ENCODE assay signal across 12 cellular contexts in the genomic region with DNA sequence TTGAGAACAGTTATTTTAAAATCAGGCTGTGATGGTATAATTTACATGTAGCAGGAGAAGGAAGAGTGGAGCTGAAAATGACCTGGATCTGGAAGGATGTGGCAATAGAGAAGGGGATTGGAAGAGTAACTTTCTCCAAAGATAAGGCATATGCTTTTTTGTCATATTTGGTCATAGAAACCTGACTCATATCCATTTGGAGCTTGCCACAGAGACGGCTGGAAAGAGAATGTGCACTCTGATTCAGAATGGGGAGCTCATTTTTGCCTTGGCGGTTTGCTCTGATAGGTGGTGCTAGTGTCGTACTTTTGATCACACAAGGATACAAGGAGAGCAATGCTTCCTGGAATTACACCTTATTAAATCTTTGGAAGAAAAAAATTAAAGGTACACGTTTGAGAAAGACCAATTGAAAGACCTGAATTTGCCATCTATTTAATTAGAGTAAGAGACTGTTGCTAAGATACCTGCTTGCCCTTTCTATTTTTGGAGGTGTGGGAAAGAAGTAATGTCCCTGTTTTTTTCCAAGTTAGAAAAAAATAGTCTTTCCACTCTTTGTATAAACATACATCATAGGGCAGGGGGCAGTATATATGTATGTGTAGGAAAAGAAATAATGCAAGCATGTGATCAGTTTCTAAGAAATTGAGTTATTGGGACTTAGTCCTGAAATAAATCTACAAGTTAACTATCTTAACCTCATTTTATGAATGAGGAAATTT. TPM values are rescaled to one million over a fixed set of nuclear protein-coding genes. Genes with fewer than 3 reads are reported as not detected.
DNase-seq lines count a peak whose midpoint lies in the region; ATAC-seq lines count a peak whose summit lies in the region.
"Had no signal": no experiment of that assay in that cellular context is flagged by ENCODE, and none has a peak within 500 bp of the region (broad histone marks: within the 10 kb centered on the region; RNA-seq: fewer than 3 reads in every experiment).

No MANE protein-coding gene starts in this region.

- no peak overlapping the region for H2AFZ ChIP-seq in ACC112 (ENCODE audit: low read length, unreplicated experiment)

- DNase-seq in H4 (ENCODE audit: low spot score) (peak; percentile 25), amniotic epithelial cell (ENCODE audit: low read depth) (peak; percentile 94), hepatic stellate cell (ENCODE audit: low spot score) (peak; percentile 88), GDM1 (lab: John Stamatoyannopoulos, UW) (no peak), RPMI8226 (no peak), NCI-H748 treated with DMSO at 0.1 percent for 48 hours (lab: John Stamatoyannopoulos, UW) (no peak)
- DNase-seq: Caco-2, NCI-H2171 had no signal

- H3K36me3 ChIP-seq in ACC112 (ENCODE audit: insufficient read depth, low read length), result no peaks in the 10 kb centered on the region

- no peak for ATAC-seq in HG02642 (IDR thresholded peaks at IDR 0.05; ENCODE audit: poor library complexity, unreplicated experiment)

- no peak overlapping the region for H3K4me3 ChIP-seq in ACC112 (ENCODE audit: low read depth, low read length)
- H3K4me3 ChIP-seq: SK-N-MC had no signal

- peaks cover 35% of the 10 kb centered on the region for H3K4me1 ChIP-seq in ACC112 (ENCODE audit: control insufficient read depth, insufficient read depth, low read length, unreplicated experiment)

- no peaks in the 10 kb centered on the region for H3K27me3 ChIP-seq in ACC112 (ENCODE audit: insufficient read depth, low read length)

- peaks cover 43% of the 10 kb centered on the region for H3K79me2 ChIP-seq in ACC112 (ENCODE audit: control insufficient read depth, insufficient read depth, low read length, unreplicated experiment)

- H3K27ac ChIP-seq in ACC112 (ENCODE audit: low read depth, low read length), result peak overlapping the region; percentile 74
- H3K27ac ChIP-seq: KMS-11, SK-N-MC had no signal

RNA-seq across cellular contexts. Expression of a gene that starts 5.4 kb away (rescaled TPM):
- total RNA-seq in H4 (2014; rRNA removed; shearing (Covaris generic)), result 2.0 and 2.4 TPM in 2 replicates

RNA-seq across cellular contexts. Expression of a gene that starts 17.7 kb away (rescaled TPM):
- 22.6 and 27.1 TPM in 2 replicates for total RNA-seq in H4 (2014; rRNA removed; shearing (Covaris generic))

Comparison
In these comparisons a context has a peak if more than half of its experiments do, and no peak if none do; other contexts are left out.
1. DNase-seq: peak in H4 (single experiment), amniotic epithelial cell (single experiment) and hepatic stellate cell (single experiment); none in GDM1 (single experiment), RPMI8226 (single experiment) and NCI-H748 treated with DMSO at 0.1 percent for 48 hours (single experiment).